1 cellular context compared by ENCODE assay signal in the genomic region with DNA sequence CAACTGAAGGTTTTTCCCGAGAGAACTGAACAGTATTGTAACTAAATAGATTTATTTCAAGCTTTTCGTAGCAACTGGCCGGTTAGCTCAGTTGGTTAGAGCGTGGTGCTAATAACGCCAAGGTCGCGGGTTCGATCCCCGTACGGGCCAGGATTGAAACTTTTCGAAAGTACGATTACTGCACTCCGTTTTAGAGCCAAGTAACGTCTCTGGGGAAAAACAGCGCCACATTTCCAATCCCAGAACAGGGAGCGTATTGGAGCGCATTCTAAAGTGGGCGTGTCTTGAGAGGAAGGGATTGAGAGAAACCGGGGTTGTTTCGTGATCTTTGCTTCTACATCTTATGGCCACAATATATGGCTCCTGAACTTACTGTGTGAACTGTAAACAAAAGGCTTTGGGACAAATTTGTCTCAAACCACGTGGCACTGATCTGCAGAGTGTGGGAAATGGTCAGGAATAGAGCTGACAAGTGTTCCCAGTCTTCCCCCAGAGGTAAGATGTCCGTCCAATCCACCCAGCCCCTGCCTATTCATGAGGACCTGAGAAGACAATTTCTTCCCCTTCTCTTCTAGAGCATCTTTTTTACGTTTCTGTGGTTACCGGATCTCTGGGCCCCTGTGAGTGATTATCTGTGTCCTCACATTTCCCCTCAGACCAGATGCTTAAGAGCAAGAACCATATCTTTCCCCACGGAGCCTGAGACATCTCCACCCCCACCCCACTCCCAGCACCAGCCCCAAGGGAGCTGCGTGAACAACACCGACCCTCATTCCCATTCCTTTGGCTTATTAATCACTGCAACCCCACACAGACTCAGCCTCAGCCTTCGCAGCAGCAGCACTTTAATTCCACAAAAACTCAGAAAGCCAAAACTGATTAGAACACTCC.
TF ChIP-seq lines count a peak whose summit lies in the region.

No MANE protein-coding gene starts in this region.

TF ChIP-seq in WTC11, 78 proteins besides CTCF, POLR2A, EP300 and RAD21 (continued from another document and continues in another):
- TF ChIP-seq, protein P1, sequence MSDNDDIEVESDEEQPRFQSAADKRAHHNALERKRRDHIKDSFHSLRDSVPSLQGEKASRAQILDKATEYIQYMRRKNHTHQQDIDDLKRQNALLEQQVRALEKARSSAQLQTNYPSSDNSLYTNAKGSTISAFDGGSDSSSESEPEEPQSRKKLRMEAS (CRISPR knock-in tag; IDR thresholded peaks at IDR 0.05), result peak; percentile 41
- TF ChIP-seq SMAD4 (CRISPR knock-in tag; IDR thresholded peaks at IDR 0.05) (no peak), SMAD3 (CRISPR knock-in tag; IDR thresholded peaks at IDR 0.05; ENCODE audit: borderline replicate concordance) (no peak), CREM (CRISPR knock-in tag; IDR thresholded peaks at IDR 0.05) (no peak), FOXK1 (CRISPR knock-in tag; IDR thresholded peaks at IDR 0.05) (no peak), TCF7 (CRISPR knock-in tag; IDR thresholded peaks at IDR 0.05; ENCODE audit: low read depth) (no peak), RORB (CRISPR knock-in tag; IDR thresholded peaks at IDR 0.05) (peak; percentile 81), GABPB1 (CRISPR knock-in tag; IDR thresholded peaks at IDR 0.05) (peak; percentile 50), ELF4 (CRISPR knock-in tag; IDR thresholded peaks at IDR 0.05; ENCODE audit: low read depth) (no peak), TEAD1 (CRISPR knock-in tag; IDR thresholded peaks at IDR 0.05) (0 out of 2 replicates have a peak, but pooled peaks have one; percentile 43), JUN (CRISPR knock-in tag; IDR thresholded peaks at IDR 0.05) (no peak), ZBTB21 (CRISPR knock-in tag; IDR thresholded peaks at IDR 0.05; ENCODE audit: borderline replicate concordance) (no peak), TP53 (CRISPR knock-in tag; IDR thresholded peaks at IDR 0.05) (no peak), MXD4 (CRISPR knock-in tag; IDR thresholded peaks at IDR 0.05; ENCODE audit: borderline replicate concordance) (no peak), ZNF671 (CRISPR knock-in tag; IDR thresholded peaks at IDR 0.05) (peak; percentile 90; the same call in 1 of the 2 replicates), PRRX2 (CRISPR knock-in tag; IDR thresholded peaks at IDR 0.05) (no peak), FOXJ3 (CRISPR knock-in tag; IDR thresholded peaks at IDR 0.05; ENCODE audit: borderline replicate concordance) (no peak), ETV6 (CRISPR knock-in tag; IDR thresholded peaks at IDR 0.05) (no peak)
- TF ChIP-seq, protein P2, sequence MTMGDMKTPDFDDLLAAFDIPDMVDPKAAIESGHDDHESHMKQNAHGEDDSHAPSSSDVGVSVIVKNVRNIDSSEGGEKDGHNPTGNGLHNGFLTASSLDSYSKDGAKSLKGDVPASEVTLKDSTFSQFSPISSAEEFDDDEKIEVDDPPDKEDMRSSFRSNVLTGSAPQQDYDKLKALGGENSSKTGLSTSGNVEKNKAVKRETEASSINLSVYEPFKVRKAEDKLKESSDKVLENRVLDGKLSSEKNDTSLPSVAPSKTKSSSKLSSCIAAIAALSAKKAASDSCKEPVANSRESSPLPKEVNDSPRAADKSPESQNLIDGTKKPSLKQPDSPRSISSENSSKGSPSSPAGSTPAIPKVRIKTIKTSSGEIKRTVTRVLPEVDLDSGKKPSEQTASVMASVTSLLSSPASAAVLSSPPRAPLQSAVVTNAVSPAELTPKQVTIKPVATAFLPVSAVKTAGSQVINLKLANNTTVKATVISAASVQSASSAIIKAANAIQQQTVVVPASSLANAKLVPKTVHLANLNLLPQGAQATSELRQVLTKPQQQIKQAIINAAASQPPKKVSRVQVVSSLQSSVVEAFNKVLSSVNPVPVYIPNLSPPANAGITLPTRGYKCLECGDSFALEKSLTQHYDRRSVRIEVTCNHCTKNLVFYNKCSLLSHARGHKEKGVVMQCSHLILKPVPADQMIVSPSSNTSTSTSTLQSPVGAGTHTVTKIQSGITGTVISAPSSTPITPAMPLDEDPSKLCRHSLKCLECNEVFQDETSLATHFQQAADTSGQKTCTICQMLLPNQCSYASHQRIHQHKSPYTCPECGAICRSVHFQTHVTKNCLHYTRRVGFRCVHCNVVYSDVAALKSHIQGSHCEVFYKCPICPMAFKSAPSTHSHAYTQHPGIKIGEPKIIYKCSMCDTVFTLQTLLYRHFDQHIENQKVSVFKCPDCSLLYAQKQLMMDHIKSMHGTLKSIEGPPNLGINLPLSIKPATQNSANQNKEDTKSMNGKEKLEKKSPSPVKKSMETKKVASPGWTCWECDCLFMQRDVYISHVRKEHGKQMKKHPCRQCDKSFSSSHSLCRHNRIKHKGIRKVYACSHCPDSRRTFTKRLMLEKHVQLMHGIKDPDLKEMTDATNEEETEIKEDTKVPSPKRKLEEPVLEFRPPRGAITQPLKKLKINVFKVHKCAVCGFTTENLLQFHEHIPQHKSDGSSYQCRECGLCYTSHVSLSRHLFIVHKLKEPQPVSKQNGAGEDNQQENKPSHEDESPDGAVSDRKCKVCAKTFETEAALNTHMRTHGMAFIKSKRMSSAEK (CRISPR knock-in tag; IDR thresholded peaks at IDR 0.05; ENCODE audit: borderline replicate concordance), result peak; percentile 54; the same call in 1 of the 2 replicates
- TF ChIP-seq, protein P3, sequence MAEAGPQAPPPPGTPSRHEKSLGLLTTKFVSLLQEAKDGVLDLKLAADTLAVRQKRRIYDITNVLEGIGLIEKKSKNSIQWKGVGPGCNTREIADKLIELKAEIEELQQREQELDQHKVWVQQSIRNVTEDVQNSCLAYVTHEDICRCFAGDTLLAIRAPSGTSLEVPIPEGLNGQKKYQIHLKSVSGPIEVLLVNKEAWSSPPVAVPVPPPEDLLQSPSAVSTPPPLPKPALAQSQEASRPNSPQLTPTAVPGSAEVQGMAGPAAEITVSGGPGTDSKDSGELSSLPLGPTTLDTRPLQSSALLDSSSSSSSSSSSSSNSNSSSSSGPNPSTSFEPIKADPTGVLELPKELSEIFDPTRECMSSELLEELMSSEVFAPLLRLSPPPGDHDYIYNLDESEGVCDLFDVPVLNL (CRISPR knock-in tag; IDR thresholded peaks at IDR 0.05; ENCODE audit: borderline replicate concordance, low read depth), result no peak
- TF ChIP-seq, protein P4, sequence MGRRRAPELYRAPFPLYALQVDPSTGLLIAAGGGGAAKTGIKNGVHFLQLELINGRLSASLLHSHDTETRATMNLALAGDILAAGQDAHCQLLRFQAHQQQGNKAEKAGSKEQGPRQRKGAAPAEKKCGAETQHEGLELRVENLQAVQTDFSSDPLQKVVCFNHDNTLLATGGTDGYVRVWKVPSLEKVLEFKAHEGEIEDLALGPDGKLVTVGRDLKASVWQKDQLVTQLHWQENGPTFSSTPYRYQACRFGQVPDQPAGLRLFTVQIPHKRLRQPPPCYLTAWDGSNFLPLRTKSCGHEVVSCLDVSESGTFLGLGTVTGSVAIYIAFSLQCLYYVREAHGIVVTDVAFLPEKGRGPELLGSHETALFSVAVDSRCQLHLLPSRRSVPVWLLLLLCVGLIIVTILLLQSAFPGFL (CRISPR knock-in tag; IDR thresholded peaks at IDR 0.05; ENCODE audit: borderline replicate concordance), result 0 out of 2 replicates have a peak, but pooled peaks have one; percentile 51
- TF ChIP-seq, protein P5, sequence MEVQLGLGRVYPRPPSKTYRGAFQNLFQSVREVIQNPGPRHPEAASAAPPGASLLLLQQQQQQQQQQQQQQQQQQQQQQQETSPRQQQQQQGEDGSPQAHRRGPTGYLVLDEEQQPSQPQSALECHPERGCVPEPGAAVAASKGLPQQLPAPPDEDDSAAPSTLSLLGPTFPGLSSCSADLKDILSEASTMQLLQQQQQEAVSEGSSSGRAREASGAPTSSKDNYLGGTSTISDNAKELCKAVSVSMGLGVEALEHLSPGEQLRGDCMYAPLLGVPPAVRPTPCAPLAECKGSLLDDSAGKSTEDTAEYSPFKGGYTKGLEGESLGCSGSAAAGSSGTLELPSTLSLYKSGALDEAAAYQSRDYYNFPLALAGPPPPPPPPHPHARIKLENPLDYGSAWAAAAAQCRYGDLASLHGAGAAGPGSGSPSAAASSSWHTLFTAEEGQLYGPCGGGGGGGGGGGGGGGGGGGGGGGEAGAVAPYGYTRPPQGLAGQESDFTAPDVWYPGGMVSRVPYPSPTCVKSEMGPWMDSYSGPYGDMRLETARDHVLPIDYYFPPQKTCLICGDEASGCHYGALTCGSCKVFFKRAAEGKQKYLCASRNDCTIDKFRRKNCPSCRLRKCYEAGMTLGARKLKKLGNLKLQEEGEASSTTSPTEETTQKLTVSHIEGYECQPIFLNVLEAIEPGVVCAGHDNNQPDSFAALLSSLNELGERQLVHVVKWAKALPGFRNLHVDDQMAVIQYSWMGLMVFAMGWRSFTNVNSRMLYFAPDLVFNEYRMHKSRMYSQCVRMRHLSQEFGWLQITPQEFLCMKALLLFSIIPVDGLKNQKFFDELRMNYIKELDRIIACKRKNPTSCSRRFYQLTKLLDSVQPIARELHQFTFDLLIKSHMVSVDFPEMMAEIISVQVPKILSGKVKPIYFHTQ (CRISPR knock-in tag; IDR thresholded peaks at IDR 0.05), result peak; percentile 81; the same call in 1 of the 2 replicates
- TF ChIP-seq, protein P6, sequence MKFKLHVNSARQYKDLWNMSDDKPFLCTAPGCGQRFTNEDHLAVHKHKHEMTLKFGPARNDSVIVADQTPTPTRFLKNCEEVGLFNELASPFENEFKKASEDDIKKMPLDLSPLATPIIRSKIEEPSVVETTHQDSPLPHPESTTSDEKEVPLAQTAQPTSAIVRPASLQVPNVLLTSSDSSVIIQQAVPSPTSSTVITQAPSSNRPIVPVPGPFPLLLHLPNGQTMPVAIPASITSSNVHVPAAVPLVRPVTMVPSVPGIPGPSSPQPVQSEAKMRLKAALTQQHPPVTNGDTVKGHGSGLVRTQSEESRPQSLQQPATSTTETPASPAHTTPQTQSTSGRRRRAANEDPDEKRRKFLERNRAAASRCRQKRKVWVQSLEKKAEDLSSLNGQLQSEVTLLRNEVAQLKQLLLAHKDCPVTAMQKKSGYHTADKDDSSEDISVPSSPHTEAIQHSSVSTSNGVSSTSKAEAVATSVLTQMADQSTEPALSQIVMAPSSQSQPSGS (CRISPR knock-in tag; IDR thresholded peaks at IDR 0.05; ENCODE audit: borderline replicate concordance, low read depth), result no peak
- TF ChIP-seq, protein P7, sequence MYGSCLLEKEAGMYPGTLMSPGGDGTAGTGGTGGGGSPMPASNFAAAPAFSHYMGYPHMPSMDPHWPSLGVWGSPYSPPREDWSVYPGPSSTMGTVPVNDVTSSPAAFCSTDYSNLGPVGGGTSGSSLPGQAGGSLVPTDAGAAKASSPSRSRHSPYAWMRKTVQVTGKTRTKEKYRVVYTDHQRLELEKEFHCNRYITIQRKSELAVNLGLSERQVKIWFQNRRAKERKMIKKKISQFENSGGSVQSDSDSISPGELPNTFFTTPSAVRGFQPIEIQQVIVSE (CRISPR knock-in tag; IDR thresholded peaks at IDR 0.05; ENCODE audit: borderline replicate concordance), result peak; percentile 73; the same call in 1 of the 2 replicates
- TF ChIP-seq, protein P8, sequence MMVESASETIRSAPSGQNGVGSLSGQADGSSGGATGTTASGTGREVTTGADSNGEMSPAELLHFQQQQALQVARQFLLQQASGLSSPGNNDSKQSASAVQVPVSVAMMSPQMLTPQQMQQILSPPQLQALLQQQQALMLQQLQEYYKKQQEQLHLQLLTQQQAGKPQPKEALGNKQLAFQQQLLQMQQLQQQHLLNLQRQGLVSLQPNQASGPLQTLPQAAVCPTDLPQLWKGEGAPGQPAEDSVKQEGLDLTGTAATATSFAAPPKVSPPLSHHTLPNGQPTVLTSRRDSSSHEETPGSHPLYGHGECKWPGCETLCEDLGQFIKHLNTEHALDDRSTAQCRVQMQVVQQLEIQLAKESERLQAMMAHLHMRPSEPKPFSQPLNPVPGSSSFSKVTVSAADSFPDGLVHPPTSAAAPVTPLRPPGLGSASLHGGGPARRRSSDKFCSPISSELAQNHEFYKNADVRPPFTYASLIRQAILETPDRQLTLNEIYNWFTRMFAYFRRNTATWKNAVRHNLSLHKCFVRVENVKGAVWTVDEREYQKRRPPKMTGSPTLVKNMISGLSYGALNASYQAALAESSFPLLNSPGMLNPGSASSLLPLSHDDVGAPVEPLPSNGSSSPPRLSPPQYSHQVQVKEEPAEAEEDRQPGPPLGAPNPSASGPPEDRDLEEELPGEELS (CRISPR knock-in tag; IDR thresholded peaks at IDR 0.05), result no peak
- TF ChIP-seq, protein P9, sequence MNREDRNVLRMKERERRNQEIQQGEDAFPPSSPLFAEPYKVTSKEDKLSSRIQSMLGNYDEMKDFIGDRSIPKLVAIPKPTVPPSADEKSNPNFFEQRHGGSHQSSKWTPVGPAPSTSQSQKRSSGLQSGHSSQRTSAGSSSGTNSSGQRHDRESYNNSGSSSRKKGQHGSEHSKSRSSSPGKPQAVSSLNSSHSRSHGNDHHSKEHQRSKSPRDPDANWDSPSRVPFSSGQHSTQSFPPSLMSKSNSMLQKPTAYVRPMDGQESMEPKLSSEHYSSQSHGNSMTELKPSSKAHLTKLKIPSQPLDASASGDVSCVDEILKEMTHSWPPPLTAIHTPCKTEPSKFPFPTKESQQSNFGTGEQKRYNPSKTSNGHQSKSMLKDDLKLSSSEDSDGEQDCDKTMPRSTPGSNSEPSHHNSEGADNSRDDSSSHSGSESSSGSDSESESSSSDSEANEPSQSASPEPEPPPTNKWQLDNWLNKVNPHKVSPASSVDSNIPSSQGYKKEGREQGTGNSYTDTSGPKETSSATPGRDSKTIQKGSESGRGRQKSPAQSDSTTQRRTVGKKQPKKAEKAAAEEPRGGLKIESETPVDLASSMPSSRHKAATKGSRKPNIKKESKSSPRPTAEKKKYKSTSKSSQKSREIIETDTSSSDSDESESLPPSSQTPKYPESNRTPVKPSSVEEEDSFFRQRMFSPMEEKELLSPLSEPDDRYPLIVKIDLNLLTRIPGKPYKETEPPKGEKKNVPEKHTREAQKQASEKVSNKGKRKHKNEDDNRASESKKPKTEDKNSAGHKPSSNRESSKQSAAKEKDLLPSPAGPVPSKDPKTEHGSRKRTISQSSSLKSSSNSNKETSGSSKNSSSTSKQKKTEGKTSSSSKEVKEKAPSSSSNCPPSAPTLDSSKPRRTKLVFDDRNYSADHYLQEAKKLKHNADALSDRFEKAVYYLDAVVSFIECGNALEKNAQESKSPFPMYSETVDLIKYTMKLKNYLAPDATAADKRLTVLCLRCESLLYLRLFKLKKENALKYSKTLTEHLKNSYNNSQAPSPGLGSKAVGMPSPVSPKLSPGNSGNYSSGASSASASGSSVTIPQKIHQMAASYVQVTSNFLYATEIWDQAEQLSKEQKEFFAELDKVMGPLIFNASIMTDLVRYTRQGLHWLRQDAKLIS (CRISPR knock-in tag; IDR thresholded peaks at IDR 0.05; ENCODE audit: borderline replicate concordance), result no peak
- TF ChIP-seq, protein P10, sequence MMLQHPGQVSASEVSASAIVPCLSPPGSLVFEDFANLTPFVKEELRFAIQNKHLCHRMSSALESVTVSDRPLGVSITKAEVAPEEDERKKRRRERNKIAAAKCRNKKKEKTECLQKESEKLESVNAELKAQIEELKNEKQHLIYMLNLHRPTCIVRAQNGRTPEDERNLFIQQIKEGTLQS (CRISPR knock-in tag; conservative IDR thresholded peaks at IDR 0.05), result no peak
- TF ChIP-seq, protein P11, sequence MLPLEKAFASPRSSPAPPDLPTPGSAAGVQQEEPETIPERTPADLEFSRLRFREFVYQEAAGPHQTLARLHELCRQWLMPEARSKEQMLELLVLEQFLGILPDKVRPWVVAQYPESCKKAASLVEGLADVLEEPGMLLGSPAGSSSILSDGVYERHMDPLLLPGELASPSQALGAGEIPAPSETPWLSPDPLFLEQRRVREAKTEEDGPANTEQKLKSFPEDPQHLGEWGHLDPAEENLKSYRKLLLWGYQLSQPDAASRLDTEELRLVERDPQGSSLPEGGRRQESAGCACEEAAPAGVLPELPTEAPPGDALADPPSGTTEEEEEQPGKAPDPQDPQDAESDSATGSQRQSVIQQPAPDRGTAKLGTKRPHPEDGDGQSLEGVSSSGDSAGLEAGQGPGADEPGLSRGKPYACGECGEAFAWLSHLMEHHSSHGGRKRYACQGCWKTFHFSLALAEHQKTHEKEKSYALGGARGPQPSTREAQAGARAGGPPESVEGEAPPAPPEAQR (CRISPR knock-in tag; IDR thresholded peaks at IDR 0.05), result no peak
- TF ChIP-seq, protein P12, sequence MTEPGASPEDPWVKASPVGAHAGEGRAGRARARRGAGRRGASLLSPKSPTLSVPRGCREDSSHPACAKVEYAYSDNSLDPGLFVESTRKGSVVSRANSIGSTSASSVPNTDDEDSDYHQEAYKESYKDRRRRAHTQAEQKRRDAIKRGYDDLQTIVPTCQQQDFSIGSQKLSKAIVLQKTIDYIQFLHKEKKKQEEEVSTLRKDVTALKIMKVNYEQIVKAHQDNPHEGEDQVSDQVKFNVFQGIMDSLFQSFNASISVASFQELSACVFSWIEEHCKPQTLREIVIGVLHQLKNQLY (CRISPR knock-in tag; IDR thresholded peaks at IDR 0.05), result no peak
